Comparison of ENCODE assay signal across 1 cellular context in the genomic region with DNA sequence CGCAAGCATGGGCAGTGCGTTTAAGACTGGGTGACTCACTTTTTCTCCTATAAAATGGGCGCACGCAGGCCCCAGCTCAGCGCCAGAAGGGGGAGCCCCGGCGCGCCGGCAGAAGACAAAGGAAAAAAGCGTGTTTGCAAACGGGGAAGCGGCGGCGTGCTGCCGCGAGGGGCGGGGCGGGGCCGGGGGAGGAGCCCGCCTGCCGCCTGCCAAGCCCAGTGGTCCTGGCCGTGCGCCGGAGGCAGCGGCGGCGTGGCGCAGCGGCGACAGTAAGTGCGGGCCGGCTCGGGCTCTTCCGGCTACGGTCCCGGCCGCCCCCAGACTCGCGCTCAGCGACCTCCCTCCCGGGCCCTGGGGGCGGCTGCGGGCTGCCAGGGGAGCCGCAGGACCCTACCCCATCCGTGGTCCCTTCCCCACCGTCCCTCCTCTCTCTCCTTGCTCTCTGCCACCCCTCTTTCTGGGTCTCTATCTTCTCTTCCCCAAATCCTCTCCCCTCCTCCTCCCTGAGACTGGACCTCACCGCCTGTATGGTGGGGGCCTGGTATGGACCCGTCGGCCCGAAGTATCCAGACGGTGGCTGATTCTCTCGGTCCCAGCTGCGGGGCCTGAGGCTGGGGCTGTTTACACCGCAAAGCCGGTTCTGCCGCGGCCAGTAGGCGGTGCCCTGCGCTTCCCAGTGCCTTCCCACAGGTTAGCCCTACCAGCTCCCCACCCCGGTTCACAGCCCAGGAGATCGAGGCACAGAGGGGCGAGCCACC.
TF ChIP-seq lines count a peak whose summit lies in the region.

A gene (plus strand): TSS at position 218 of the 758 bp plus-strand sequence. CDS start 51 bp downstream, at position 269.

TF ChIP-seq in K562, 482 proteins besides CTCF, POLR2A, EP300 and RAD21 (continued from another document):
- TF ChIP-seq, protein P1, sequence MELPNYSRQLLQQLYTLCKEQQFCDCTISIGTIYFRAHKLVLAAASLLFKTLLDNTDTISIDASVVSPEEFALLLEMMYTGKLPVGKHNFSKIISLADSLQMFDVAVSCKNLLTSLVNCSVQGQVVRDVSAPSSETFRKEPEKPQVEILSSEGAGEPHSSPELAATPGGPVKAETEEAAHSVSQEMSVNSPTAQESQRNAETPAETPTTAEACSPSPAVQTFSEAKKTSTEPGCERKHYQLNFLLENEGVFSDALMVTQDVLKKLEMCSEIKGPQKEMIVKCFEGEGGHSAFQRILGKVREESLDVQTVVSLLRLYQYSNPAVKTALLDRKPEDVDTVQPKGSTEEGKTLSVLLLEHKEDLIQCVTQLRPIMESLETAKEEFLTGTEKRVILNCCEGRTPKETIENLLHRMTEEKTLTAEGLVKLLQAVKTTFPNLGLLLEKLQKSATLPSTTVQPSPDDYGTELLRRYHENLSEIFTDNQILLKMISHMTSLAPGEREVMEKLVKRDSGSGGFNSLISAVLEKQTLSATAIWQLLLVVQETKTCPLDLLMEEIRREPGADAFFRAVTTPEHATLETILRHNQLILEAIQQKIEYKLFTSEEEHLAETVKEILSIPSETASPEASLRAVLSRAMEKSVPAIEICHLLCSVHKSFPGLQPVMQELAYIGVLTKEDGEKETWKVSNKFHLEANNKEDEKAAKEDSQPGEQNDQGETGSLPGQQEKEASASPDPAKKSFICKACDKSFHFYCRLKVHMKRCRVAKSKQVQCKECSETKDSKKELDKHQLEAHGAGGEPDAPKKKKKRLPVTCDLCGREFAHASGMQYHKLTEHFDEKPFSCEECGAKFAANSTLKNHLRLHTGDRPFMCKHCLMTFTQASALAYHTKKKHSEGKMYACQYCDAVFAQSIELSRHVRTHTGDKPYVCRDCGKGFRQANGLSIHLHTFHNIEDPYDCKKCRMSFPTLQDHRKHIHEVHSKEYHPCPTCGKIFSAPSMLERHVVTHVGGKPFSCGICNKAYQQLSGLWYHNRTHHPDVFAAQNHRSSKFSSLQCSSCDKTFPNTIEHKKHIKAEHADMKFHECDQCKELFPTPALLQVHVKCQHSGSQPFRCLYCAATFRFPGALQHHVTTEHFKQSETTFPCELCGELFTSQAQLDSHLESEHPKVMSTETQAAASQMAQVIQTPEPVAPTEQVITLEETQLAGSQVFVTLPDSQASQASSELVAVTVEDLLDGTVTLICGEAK (IDR thresholded peaks at IDR 0.05) = no peak
- TF ChIP-seq, protein P1 (CRISPR knock-in tag; IDR thresholded peaks at IDR 0.05) = no peak
- TF ChIP-seq SRSF1 (IDR thresholded peaks at IDR 0.05; ENCODE audit: low read depth, low read length) (no peak), FUS (optimal IDR thresholded peaks at IDR 0.05; ENCODE audit: low read depth, low read length) (peak; percentile 38), ZNF134 (CRISPR knock-in tag; conservative IDR thresholded peaks at IDR 0.05) (no peak; the same call in 1 of the 2 replicates), TCF3 (CRISPR knock-in tag; IDR thresholded peaks at IDR 0.05) (0 out of 2 replicates have a peak, but pooled peaks have one; percentile 3), PHF8 (IDR thresholded peaks at IDR 0.05; ENCODE audit: borderline replicate concordance, low read length) (peak; percentile 84; the same call in 1 of the 2 replicates), HEY1 (CRISPR knock-in tag; IDR thresholded peaks at IDR 0.05; ENCODE audit: borderline replicate concordance) (no peak), NFYB (IDR thresholded peaks at IDR 0.05; ENCODE audit: extremely low read depth, insufficient read length) (no peak), SMAD2 (IDR thresholded peaks at IDR 0.05; ENCODE audit: low read depth, low read length) (no peak), NFE2 (IDR thresholded peaks at IDR 0.05; ENCODE audit: low read depth) (peak; percentile 16; the same call in 1 of the 2 replicates), EHMT2 (IDR thresholded peaks at IDR 0.05) (no peak), ETV1 (tag; conservative IDR thresholded peaks at IDR 0.05; ENCODE audit: low read depth) (0 out of 2 replicates have a peak, but pooled peaks have one; percentile 37), MECOM (CRISPR knock-in tag; IDR thresholded peaks at IDR 0.05) (no peak), ZC3H4 (CRISPR knock-in tag; IDR thresholded peaks at IDR 0.05; ENCODE audit: borderline replicate concordance) (no peak), PTBP1 (IDR thresholded peaks at IDR 0.05; ENCODE audit: low read depth, low read length) (peak; percentile 94; the same call in 1 of the 2 replicates), ZNF764 (CRISPR knock-in tag; IDR thresholded peaks at IDR 0.05; ENCODE audit: low read depth) (no peak), E2F3 (CRISPR knock-in tag; IDR thresholded peaks at IDR 0.05) (no peak), ZEB2 (IDR thresholded peaks at IDR 0.05) (0 out of 2 replicates have a peak, but pooled peaks have one; percentile 40), NEUROD1 (IDR thresholded peaks at IDR 0.05; ENCODE audit: borderline replicate concordance, low read depth, low read length, partially characterized antibody) (no peak), ZFPM2 (CRISPR knock-in tag; IDR thresholded peaks at IDR 0.05) (0 out of 2 replicates have a peak, but pooled peaks have one; percentile 16), ZKSCAN1 (IDR thresholded peaks at IDR 0.05; ENCODE audit: low read depth, low read length) (peak; percentile 62; the same call in 1 of the 2 replicates), CBX5 (IDR thresholded peaks at IDR 0.05; ENCODE audit: borderline replicate concordance, low read depth) (peak; percentile 51; the same call in 1 of the 2 replicates), SIRT6 (IDR thresholded peaks at IDR 0.05; ENCODE audit: low read depth, low read length) (no peak), SAFB2 (IDR thresholded peaks at IDR 0.05; ENCODE audit: borderline replicate concordance, low read depth, low read length, severe bottlenecking) (no peak), EZH2 (IDR thresholded peaks at IDR 0.05; ENCODE audit: borderline replicate concordance, low read depth, low read length) (no peak), ETV6 (IDR thresholded peaks at IDR 0.05; ENCODE audit: borderline replicate concordance in 1 of 2, low read depth in 2 of 2, low read length in 1 of 2) (no peak), ETV6 (CRISPR knock-in tag; IDR thresholded peaks at IDR 0.05; ENCODE audit: borderline replicate concordance) (no peak), ZNF584 (CRISPR knock-in tag; IDR thresholded peaks at IDR 0.05; ENCODE audit: low read depth) (no peak)
- TF ChIP-seq, protein P2, sequence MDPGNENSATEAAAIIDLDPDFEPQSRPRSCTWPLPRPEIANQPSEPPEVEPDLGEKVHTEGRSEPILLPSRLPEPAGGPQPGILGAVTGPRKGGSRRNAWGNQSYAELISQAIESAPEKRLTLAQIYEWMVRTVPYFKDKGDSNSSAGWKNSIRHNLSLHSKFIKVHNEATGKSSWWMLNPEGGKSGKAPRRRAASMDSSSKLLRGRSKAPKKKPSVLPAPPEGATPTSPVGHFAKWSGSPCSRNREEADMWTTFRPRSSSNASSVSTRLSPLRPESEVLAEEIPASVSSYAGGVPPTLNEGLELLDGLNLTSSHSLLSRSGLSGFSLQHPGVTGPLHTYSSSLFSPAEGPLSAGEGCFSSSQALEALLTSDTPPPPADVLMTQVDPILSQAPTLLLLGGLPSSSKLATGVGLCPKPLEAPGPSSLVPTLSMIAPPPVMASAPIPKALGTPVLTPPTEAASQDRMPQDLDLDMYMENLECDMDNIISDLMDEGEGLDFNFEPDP (CRISPR knock-in tag; IDR thresholded peaks at IDR 0.05) = no peak
- TF ChIP-seq, protein P3, sequence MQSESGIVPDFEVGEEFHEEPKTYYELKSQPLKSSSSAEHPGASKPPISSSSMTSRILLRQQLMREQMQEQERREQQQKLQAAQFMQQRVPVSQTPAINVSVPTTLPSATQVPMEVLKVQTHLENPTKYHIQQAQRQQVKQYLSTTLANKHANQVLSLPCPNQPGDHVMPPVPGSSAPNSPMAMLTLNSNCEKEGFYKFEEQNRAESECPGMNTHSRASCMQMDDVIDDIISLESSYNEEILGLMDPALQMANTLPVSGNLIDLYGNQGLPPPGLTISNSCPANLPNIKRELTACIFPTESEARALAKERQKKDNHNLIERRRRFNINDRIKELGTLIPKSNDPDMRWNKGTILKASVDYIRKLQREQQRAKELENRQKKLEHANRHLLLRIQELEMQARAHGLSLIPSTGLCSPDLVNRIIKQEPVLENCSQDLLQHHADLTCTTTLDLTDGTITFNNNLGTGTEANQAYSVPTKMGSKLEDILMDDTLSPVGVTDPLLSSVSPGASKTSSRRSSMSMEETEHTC (IDR thresholded peaks at IDR 0.05) = no peak
- TF ChIP-seq, protein P4, sequence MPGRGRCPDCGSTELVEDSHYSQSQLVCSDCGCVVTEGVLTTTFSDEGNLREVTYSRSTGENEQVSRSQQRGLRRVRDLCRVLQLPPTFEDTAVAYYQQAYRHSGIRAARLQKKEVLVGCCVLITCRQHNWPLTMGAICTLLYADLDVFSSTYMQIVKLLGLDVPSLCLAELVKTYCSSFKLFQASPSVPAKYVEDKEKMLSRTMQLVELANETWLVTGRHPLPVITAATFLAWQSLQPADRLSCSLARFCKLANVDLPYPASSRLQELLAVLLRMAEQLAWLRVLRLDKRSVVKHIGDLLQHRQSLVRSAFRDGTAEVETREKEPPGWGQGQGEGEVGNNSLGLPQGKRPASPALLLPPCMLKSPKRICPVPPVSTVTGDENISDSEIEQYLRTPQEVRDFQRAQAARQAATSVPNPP (IDR thresholded peaks at IDR 0.05; ENCODE audit: borderline replicate concordance, insufficient read depth, insufficient read length) = no peak
- TF ChIP-seq, protein P5, sequence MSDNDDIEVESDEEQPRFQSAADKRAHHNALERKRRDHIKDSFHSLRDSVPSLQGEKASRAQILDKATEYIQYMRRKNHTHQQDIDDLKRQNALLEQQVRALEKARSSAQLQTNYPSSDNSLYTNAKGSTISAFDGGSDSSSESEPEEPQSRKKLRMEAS (CRISPR knock-in tag; IDR thresholded peaks at IDR 0.05) = no peak; the same call in 1 of the 2 replicates
- TF ChIP-seq, protein P6, sequence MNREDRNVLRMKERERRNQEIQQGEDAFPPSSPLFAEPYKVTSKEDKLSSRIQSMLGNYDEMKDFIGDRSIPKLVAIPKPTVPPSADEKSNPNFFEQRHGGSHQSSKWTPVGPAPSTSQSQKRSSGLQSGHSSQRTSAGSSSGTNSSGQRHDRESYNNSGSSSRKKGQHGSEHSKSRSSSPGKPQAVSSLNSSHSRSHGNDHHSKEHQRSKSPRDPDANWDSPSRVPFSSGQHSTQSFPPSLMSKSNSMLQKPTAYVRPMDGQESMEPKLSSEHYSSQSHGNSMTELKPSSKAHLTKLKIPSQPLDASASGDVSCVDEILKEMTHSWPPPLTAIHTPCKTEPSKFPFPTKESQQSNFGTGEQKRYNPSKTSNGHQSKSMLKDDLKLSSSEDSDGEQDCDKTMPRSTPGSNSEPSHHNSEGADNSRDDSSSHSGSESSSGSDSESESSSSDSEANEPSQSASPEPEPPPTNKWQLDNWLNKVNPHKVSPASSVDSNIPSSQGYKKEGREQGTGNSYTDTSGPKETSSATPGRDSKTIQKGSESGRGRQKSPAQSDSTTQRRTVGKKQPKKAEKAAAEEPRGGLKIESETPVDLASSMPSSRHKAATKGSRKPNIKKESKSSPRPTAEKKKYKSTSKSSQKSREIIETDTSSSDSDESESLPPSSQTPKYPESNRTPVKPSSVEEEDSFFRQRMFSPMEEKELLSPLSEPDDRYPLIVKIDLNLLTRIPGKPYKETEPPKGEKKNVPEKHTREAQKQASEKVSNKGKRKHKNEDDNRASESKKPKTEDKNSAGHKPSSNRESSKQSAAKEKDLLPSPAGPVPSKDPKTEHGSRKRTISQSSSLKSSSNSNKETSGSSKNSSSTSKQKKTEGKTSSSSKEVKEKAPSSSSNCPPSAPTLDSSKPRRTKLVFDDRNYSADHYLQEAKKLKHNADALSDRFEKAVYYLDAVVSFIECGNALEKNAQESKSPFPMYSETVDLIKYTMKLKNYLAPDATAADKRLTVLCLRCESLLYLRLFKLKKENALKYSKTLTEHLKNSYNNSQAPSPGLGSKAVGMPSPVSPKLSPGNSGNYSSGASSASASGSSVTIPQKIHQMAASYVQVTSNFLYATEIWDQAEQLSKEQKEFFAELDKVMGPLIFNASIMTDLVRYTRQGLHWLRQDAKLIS (CRISPR knock-in tag; IDR thresholded peaks at IDR 0.05) = peak; percentile 40; the same call in 1 of the 2 replicates
